In the genomic region with DNA sequence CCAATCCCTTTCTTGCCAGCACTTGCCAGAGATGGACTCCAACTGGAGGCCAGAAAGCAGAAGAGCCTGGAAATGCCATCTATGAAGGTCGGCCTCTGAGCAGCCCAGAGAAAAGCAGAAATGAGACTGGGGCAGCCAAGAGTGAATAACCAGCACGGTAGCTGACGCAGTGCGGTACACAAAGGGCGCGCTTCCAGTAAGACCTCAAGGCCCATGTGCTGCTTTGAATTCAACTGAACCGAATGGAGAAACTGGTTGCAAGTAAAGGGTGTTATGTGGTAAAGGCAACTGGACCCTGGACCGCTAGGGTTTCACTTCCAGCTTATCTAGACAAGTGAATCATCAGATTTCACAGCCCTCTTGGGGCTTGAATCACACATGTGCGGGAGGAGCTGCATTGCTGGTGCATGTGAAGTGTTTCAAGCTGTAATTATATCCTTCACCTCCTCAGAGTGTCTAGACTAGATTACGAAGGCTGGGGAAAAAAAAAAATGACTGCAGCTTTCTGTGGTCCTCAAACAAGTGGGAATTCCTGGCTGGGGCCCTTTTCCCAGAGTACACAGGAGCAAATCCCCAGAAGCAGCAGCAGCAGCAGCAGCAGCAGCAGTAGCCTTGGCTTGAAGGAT, we compare ENCODE assay signal across 9 cellular contexts.
DNase-seq lines count a peak whose midpoint lies in the region; ATAC-seq and TF ChIP-seq lines count a peak whose summit lies in the region.
"Had no signal": no experiment of that assay in that cellular context is flagged by ENCODE, and none has a peak within 500 bp of the region (broad histone marks: within the 10 kb centered on the region; RNA-seq: fewer than 3 reads in every experiment).

No MANE protein-coding gene starts in this region.

- peaks cover under 1% of the 10 kb centered on the region for H3K4me1 ChIP-seq in mammary epithelial cell (ENCODE audit: insufficient read depth, low read length)

- H4K20me1 ChIP-seq in mammary epithelial cell (ENCODE audit: insufficient read depth, low read length), result no peaks in the 10 kb centered on the region

- H3K9me3 ChIP-seq in mammary epithelial cell (replicated peaks; ENCODE audit: insufficient read depth, low read length), result no peaks in the 10 kb centered on the region
- H3K9me3 ChIP-seq: HAP-1 had no signal

- H3K27ac ChIP-seq in mammary epithelial cell (ENCODE audit: insufficient read depth, low read depth, low read length), result no peak overlapping the region

- BruUV-seq in mammary epithelial cell (replicated peaks; lab: Mats Ljungman, UMichigan), result no TSS peak

- no peaks in the 10 kb centered on the region for H3K36me3 ChIP-seq in mammary epithelial cell (ENCODE audit: insufficient read depth, low read length)
- H3K36me3 ChIP-seq: HAP-1 had no signal

- dilution Hi-C loops in mammary epithelial cell (cut with HindIII; ENCODE audit: low sequenced_read_pairs), result no loop called here

- intact Hi-C loops in mammary epithelial cell (cut with micrococcal nuclease), result no loop called here

- in situ Hi-C loops in mammary epithelial cell (cut with MboI; ENCODE audit: low sequenced_read_pairs in 2 of 2), result loop anchor here in 1 of 2 donors (10.0 kb wide), 1 partner anchor 59 kb away; no protein-coding TSS in a partner anchor
- in situ Hi-C loops in KBM-7 (cut with MboI; ENCODE audit: low pct_unique_long_range_greater_than_20kb, low sequenced_read_pairs), result no loop called here

- H3K79me2 ChIP-seq in mammary epithelial cell (ENCODE audit: insufficient read depth, low read length), result no peaks in the 10 kb centered on the region

- DNase-seq in AG09309 (ENCODE audit: low read depth) (peak; percentile 100), NCI-H2171 treated with DMSO at 0.1 percent for 48 hours (lab: John Stamatoyannopoulos, UW) (peak; percentile 98), mammary epithelial cell (peak; percentile 80), pons (ENCODE audit: low spot score) (peak; percentile 22), KBM-7 (no peak), middle frontal gyrus (ENCODE audit: extremely low spot score, low spot score) (no peak)

- ATAC-seq in GM19023 (IDR thresholded peaks at IDR 0.05; ENCODE audit: unreplicated experiment) (peak; percentile 93), HG02981 (IDR thresholded peaks at IDR 0.05; ENCODE audit: unreplicated experiment) (peak; percentile 94)

- H3K27me3 ChIP-seq in mammary epithelial cell (ENCODE audit: insufficient read depth, low read length), result no peaks in the 10 kb centered on the region

- H2AFZ ChIP-seq in mammary epithelial cell (ENCODE audit: low read depth, low read length), result no peak overlapping the region

- no peak overlapping the region for H3K9ac ChIP-seq in mammary epithelial cell (ENCODE audit: insufficient read depth, low read length)

- TF ChIP-seq CTCF in AG09309 (IDR thresholded peaks at IDR 0.05; ENCODE audit: control insufficient read depth, insufficient read depth, low read depth, low read length, missing control alignments), result peak; percentile 8
- TF ChIP-seq CTCF in mammary epithelial cell (conservative IDR thresholded peaks at IDR 0.05 in 1 of 2, IDR thresholded peaks at IDR 0.05 in 1 of 2; ENCODE audit: extremely low read depth in 1 of 2, insufficient read depth in 1 of 2, low read depth in 1 of 2, low read length in 2 of 2), result no peak

- CTCF ChIA-PET in mammary epithelial cell (lab: Charles Lee; ENCODE audit: low non-redundant PET), result no interaction called here

- no peak overlapping the region for H3K4me2 ChIP-seq in mammary epithelial cell (ENCODE audit: insufficient read depth, low read depth, low read length)

- H3K4me3 ChIP-seq in AG09309 (ENCODE audit: control insufficient read depth, low read depth, low read length), result no peak overlapping the region
- H3K4me3 ChIP-seq in mammary epithelial cell (replicated peaks in 1 of 3; ENCODE audit: insufficient read depth in 1 of 3, low read depth in 2 of 3, low read length in 3 of 3), result no peak overlapping the region
- H3K4me3 ChIP-seq: HAP-1 had no signal

- 85% methylated on average over 10 of the region's 10 CpGs for WGBS in mammary epithelial cell (ENCODE audit: low coverage, missing lambda C conversion rate)

Comparison
In these comparisons a context has a peak if more than half of its experiments do, and no peak if none do; other contexts are left out.
1. DNase-seq: peak in AG09309 (single experiment), NCI-H2171 treated with DMSO at 0.1 percent for 48 hours (single experiment), mammary epithelial cell (single experiment) and pons (single experiment); none in KBM-7 (single experiment) and middle frontal gyrus (single experiment).